In the genomic region with DNA sequence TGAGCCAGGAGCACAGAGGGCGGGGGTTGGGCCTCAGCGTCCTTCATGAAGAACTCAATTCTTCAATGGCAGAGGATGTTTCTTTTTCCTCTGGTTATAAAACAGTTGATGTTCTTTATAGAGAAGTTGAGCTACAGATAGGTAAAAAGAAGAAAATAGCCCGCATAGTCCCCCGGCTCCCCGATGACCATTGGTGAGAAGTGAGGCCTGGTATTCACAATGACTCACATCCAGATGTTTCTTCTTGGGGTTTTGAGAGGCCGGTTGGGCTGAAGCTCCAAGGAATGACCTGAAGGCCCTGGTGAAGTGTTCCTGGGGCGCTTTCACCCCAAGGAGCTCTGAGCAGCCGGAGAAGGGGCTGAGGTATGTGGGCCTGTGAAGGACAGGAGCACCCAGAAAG, we compare ENCODE assay signal across 1 cellular context.
TF ChIP-seq lines count a peak whose summit lies in the region.

No MANE protein-coding gene starts in this region.

TF ChIP-seq in H1, 55 proteins besides CTCF, POLR2A, EP300 and RAD21:
- no peak for TF ChIP-seq EGR1 (IDR thresholded peaks at IDR 0.05; ENCODE audit: borderline replicate concordance, low read depth, low read length)
TF ChIP-seq in H1: peak in this region for 0.
